ENCODE assay signal across 8 cellular contexts in genomic region chr11:12066799-12067508, GRCh38. TPM values are rescaled to one million over a fixed set of nuclear protein-coding genes. Genes with fewer than 3 reads are reported as not detected.
DNase-seq lines count a peak whose midpoint lies in the region; ATAC-seq, FAIRE-seq and TF ChIP-seq lines count a peak whose summit lies in the region.

No MANE protein-coding gene starts in this region.

- in situ Hi-C loops in KBM-7 (cut with MboI; ENCODE audit: low pct_unique_long_range_greater_than_20kb, low sequenced_read_pairs): no loop called here

- 30 to 35% methylated on average over 8 of the region's 8 CpGs for WGBS in lower leg skin, 2 donors

- H3K27ac ChIP-seq in AG04450 (ENCODE audit: low read depth, low read length): peak overlapping the region; percentile 96
- H3K27ac ChIP-seq in astrocyte (ENCODE audit: low read depth, low read length): peak overlapping the region; percentile 93

- H3K4me3 ChIP-seq in AG04450 (ENCODE audit: low read depth, low read length) (no peak overlapping the region), astrocyte (ENCODE audit: insufficient read depth, low read depth, low read length) (no peak overlapping the region), lower leg skin (ENCODE audit: low read depth, poor library complexity, severe bottlenecking) (no peak overlapping the region)

- CTCF ChIA-PET in AG04450 (lab: Charles Lee): interaction anchor here (0.6 to 1.3 kb wide), 5 partner anchors 19 to 529 kb away, joined by 3 to 7 read pairs (median 3); partner anchors contain the start of gene DKK3

- TF ChIP-seq CTCF in AG04450 (IDR thresholded peaks at IDR 0.05; ENCODE audit: low read depth, low read length): no peak
- TF ChIP-seq CTCF in astrocyte (IDR thresholded peaks at IDR 0.05; ENCODE audit: insufficient read depth, low read depth, low read length): no peak
- TF ChIP-seq CTCF in lower leg skin (IDR thresholded peaks at IDR 0.05): no peak

- no peak overlapping the region for H3K4me3 Mint-ChIP-seq in astrocyte (ENCODE audit: unreplicated experiment)

- H3K36me3 Mint-ChIP-seq in astrocyte (ENCODE audit: low read depth, unreplicated experiment): no peaks in the 10 kb centered on the region

- no peaks in the 10 kb centered on the region for H3K9me3 ChIP-seq in AG04450 (ENCODE audit: control insufficient read depth, insufficient read depth, low read length)
- no peaks in the 10 kb centered on the region for H3K9me3 ChIP-seq in astrocyte (ENCODE audit: insufficient read depth, low read depth, low read length)

- H3K9ac ChIP-seq in astrocyte (ENCODE audit: low read length): peak overlapping the region; percentile 77

- no peaks in the 10 kb centered on the region for H3K36me3 ChIP-seq in astrocyte (ENCODE audit: insufficient read depth, low read length)

- no peak for DNase-seq in AG04450 (ENCODE audit: low read depth, low spot score)
- DNase-seq in KBM-7: peak; percentile 80
- DNase-seq in astrocyte (ENCODE audit: low read depth): no peak
- peak; percentile 68 to 86 for DNase-seq in lower leg skin (ENCODE audit: low spot score in 2 of 2)
- DNase-seq in HUDEP-2 (lab: John Stamatoyannopoulos, UW; ENCODE audit: unreplicated experiment in 76 of 76): no peak

- no peaks in the 10 kb centered on the region for H3K27me3 ChIP-seq in AG04450 (ENCODE audit: control insufficient read depth, insufficient read depth, low read length)
- H3K27me3 ChIP-seq in astrocyte (ENCODE audit: insufficient read depth, low read length): no peaks in the 10 kb centered on the region

- H3K79me2 ChIP-seq in astrocyte (ENCODE audit: insufficient read depth, low read length): no peaks in the 10 kb centered on the region

- peak overlapping the region; percentile 7 for H2AFZ ChIP-seq in astrocyte (ENCODE audit: low read depth, low read length)

- H3K9me3 Mint-ChIP-seq in astrocyte (ENCODE audit: unreplicated experiment): peaks cover 4% of the 10 kb centered on the region

- H4K20me1 ChIP-seq in astrocyte (ENCODE audit: insufficient read depth, low read length): no peaks in the 10 kb centered on the region

- ATAC-seq in GM19324 (IDR thresholded peaks at IDR 0.05; ENCODE audit: low FRiP score, unreplicated experiment) (no peak), HG02678 (IDR thresholded peaks at IDR 0.05; ENCODE audit: unreplicated experiment) (no peak), HG03460 (IDR thresholded peaks at IDR 0.05; ENCODE audit: unreplicated experiment) (no peak)

- peak overlapping the region; percentile 97 for H3K27ac Mint-ChIP-seq in astrocyte (ENCODE audit: unreplicated experiment)

- intact Hi-C loops in lower leg skin (cut with DNase I; ENCODE audit: low total_unique reads): no loop called here

- H3K4me1 Mint-ChIP-seq in astrocyte (ENCODE audit: low read depth, unreplicated experiment): peaks cover 35% of the 10 kb centered on the region

- peaks cover 24% of the 10 kb centered on the region for H3K4me1 ChIP-seq in astrocyte (ENCODE audit: insufficient read depth, low read length)

- FAIRE-seq in astrocyte (lab: Jason Lieb, UNC): peak; percentile 49

- POLR2A ChIA-PET in AG04450 (lab: Yijun Ruan, JAX): interaction anchor here (0.7 to 2.6 kb wide), 5 partner anchors 9 to 217 kb away, joined by 3 to 14 read pairs (median 4); no protein-coding TSS in a partner anchor

- no peaks in the 10 kb centered on the region for H3K27me3 Mint-ChIP-seq in astrocyte (ENCODE audit: low read depth, unreplicated experiment)

- no peak for TF ChIP-seq POLR2A in lower leg skin (IDR thresholded peaks at IDR 0.05)

- peak overlapping the region; percentile 46 for H3K4me2 ChIP-seq in astrocyte (ENCODE audit: low read length)

RNA-seq across cellular contexts. Expression of gene MICAL2, which starts 43.4 kb away (rescaled TPM):
- 171 and 222 TPM in 2 replicates for polyA plus RNA-seq in AG04450 (2011; rRNA removed)
- 389 and 460 TPM in 2 replicates for polyA minus RNA-seq in AG04450 (2011; rRNA and poly(A)+ RNA removed)
- 357 and 471 TPM in 2 replicates for total RNA-seq in astrocyte
- 100 to 1,000 TPM; 117 to 238 (median 145) TPM for total RNA-seq in lower leg skin

RNA-seq across cellular contexts. Expression of gene DKK3, which starts 58.5 kb away (rescaled TPM):
- polyA plus RNA-seq in AG04450 (2011; rRNA removed): 928 and 935 TPM in 2 replicates
- 350 and 365 TPM in 2 replicates for polyA minus RNA-seq in AG04450 (2011; rRNA and poly(A)+ RNA removed)
- total RNA-seq in astrocyte (307 and 328 TPM in 2 replicates), lower leg skin (100 to 1,000 TPM in 3 of 4 donors, 10 to 100 TPM in 1; 78.5 to 175 (median 121) TPM)

Comparison
In these comparisons a context has a peak if more than half of its experiments do, and no peak if none do; other contexts are left out.
1. DNase-seq: peak in KBM-7 (single experiment) and lower leg skin (2 of 2); none in AG04450 (single experiment), astrocyte (single experiment) and HUDEP-2 (0 of 76).